In genomic region chr17:81553018-81553615, GRCh38 we compare ENCODE assay signal across 8 cellular contexts. TPM values are rescaled to one million over a fixed set of nuclear protein-coding genes. Genes with fewer than 3 reads are reported as not detected.
DNase-seq lines count a peak whose midpoint lies in the region; ATAC-seq, FAIRE-seq and TF ChIP-seq lines count a peak whose summit lies in the region.

No MANE protein-coding gene starts in this region.

- H2AFZ ChIP-seq in keratinocyte (ENCODE audit: control insufficient read depth, low read length) = peak overlapping the region; percentile 58

- peak; percentile 55; the same call in 1 of the 2 replicates for TF ChIP-seq CTCF in WERI-Rb-1 (IDR thresholded peaks at IDR 0.05; ENCODE audit: low read depth, low read length)
- TF ChIP-seq CTCF in bronchial epithelial cell (IDR thresholded peaks at IDR 0.05; ENCODE audit: insufficient read depth, low read length, severe bottlenecking) = peak; percentile 35
- TF ChIP-seq CTCF in keratinocyte (optimal IDR thresholded peaks at IDR 0.05 in 1 of 3, IDR thresholded peaks at IDR 0.05 in 1 of 3, conservative IDR thresholded peaks at IDR 0.05 in 1 of 3; ENCODE audit: extremely low read depth in 1 of 3, insufficient read depth in 2 of 3, low read length in 3 of 3) = peak in 2 of 3 experiments; percentile 26 to 27

- no peaks in the 10 kb centered on the region for H3K27me3 ChIP-seq in WERI-Rb-1 (ENCODE audit: insufficient read depth, low read depth, severe bottlenecking)
- H3K27me3 ChIP-seq in bronchial epithelial cell (ENCODE audit: control insufficient read depth, insufficient read depth, low read length) = no peaks in the 10 kb centered on the region
- no peaks in the 10 kb centered on the region for H3K27me3 ChIP-seq in keratinocyte (ENCODE audit: control insufficient read depth, extremely low read depth, insufficient read depth, low read length)

- peak; percentile 69 for FAIRE-seq in GM12892 (lab: Jason Lieb, UNC)
- FAIRE-seq in bronchial epithelial cell (lab: Jason Lieb, UNC) = no peak
- FAIRE-seq in keratinocyte (lab: Jason Lieb, UNC) = no peak

- H3K4me1 ChIP-seq in keratinocyte (ENCODE audit: control insufficient read depth, extremely low read depth, insufficient read depth, low read length) = peaks cover 20% of the 10 kb centered on the region

- DNase-seq in GM12892 (ENCODE audit: insufficient read length) = peak; percentile 87
- DNase-seq in NCI-H2196 (lab: John Stamatoyannopoulos, UW; ENCODE audit: unreplicated experiment) = peak; percentile 97
- DNase-seq in WERI-Rb-1 = peak; percentile 85
- DNase-seq in bronchial epithelial cell (ENCODE audit: low read depth) = peak; percentile 67
- DNase-seq in keratinocyte (ENCODE audit: low read depth, low spot score) = peak; percentile 33
- peak; percentile 44 to 59 for DNase-seq in stimulated activated CD4-positive, alpha-beta T cell treated with anti-CD3 and anti-CD28 coated beads, Interleukin-1b, Interleukin-23, amount 100 ng/mL, for 1 hour (ENCODE audit: low read depth in 2 of 2)

- H3K9me1 ChIP-seq in keratinocyte (ENCODE audit: control insufficient read depth, extremely low read depth, insufficient read depth, low read length) = no peaks in the 10 kb centered on the region

- peak overlapping the region; percentile 92 for H3K4me2 ChIP-seq in keratinocyte (ENCODE audit: control insufficient read depth, extremely low read depth, insufficient read depth, low read depth, low read length)

- dilution Hi-C loops in keratinocyte (cut with MboI; ENCODE audit: extremely low pct_ligation_motif_present, low sequenced_read_pairs) = no loop called here

- H3K4me3 ChIP-seq in WERI-Rb-1 (ENCODE audit: low read depth, low read length) = peak overlapping the region; percentile 72
- peak overlapping the region; percentile 77 for H3K4me3 ChIP-seq in bronchial epithelial cell (ENCODE audit: low read depth, low read length)
- peak overlapping the region; percentile 79 to 92 (median 88) for H3K4me3 ChIP-seq in keratinocyte (ENCODE audit: control insufficient read depth in 2 of 3, extremely low read depth in 1 of 3, insufficient read depth in 2 of 3, low read depth in 1 of 3, low read length in 3 of 3)

- ATAC-seq in HG02981 (IDR thresholded peaks at IDR 0.05; ENCODE audit: unreplicated experiment) = peak; percentile 28
- ATAC-seq in HG03457 (IDR thresholded peaks at IDR 0.05; ENCODE audit: unreplicated experiment) = no peak

- H3K27ac ChIP-seq in WERI-Rb-1 = peak overlapping the region; percentile 90
- H3K27ac ChIP-seq in keratinocyte (ENCODE audit: control insufficient read depth, insufficient read depth, low read length) = peak overlapping the region; percentile 65

- no peaks in the 10 kb centered on the region for H3K9me3 ChIP-seq in WERI-Rb-1 (ENCODE audit: severe bottlenecking)
- no peaks in the 10 kb centered on the region for H3K9me3 ChIP-seq in keratinocyte (ENCODE audit: control insufficient read depth, low read depth, low read length)

- peak; percentile 75; the same call in 1 of the 2 replicates for TF ChIP-seq POLR2A in GM12892 (IDR thresholded peaks at IDR 0.05; ENCODE audit: low read depth, low read length)

- H3K79me2 ChIP-seq in keratinocyte (ENCODE audit: control insufficient read depth, insufficient read depth, low read length) = peaks cover 24% of the 10 kb centered on the region

- peaks cover 3% of the 10 kb centered on the region for H4K20me1 ChIP-seq in keratinocyte (ENCODE audit: control insufficient read depth, extremely low read depth, insufficient read depth, low read length)

- H3K9ac ChIP-seq in keratinocyte (ENCODE audit: control insufficient read depth, extremely low read depth, insufficient read depth, low read length) = peak overlapping the region; percentile 78

- H3K36me3 ChIP-seq in WERI-Rb-1 (peaks cover 51% of the 10 kb centered on the region), bronchial epithelial cell (ENCODE audit: control insufficient read depth, insufficient read depth, low read length) (peaks cover 22% of the 10 kb centered on the region), keratinocyte (ENCODE audit: control insufficient read depth in 2 of 2, extremely low read depth in 1 of 2, insufficient read depth in 2 of 2, low read length in 2 of 2) (peaks cover 19 to 27% of the 10 kb centered on the region in 2 experiments)

RNA-seq across cellular contexts. Expression of gene FAAP100, which starts 1.0 kb away (rescaled TPM):
- 7.8 TPM for polyA plus RNA-seq in GM12892 (2012; ENCODE audit: missing spikeins)
- total RNA-seq in bronchial epithelial cell = 10.5 and 12.8 TPM in 2 replicates
- polyA plus RNA-seq in keratinocyte = 3.8 to 7.4 TPM (median 6.9 TPM) in 3 replicates
- polyA plus RNA-seq in keratinocyte (2011; ENCODE audit: low read depth) = 2.7 TPM
- polyA plus RNA-seq in keratinocyte (2011; cell fraction: cytosol; rRNA removed) = 3.7 and 9.0 TPM in 2 replicates
- polyA plus RNA-seq in keratinocyte (2011; cell fraction: nucleus; rRNA removed) = 13.2 and 18.1 TPM in 2 replicates
- 8.1 and 11.7 TPM in 2 replicates for polyA plus RNA-seq in keratinocyte (2012; ENCODE audit: low replicate concordance)
- polyA minus RNA-seq in keratinocyte = 6.2 to 11.1 TPM (median 10.2 TPM) in 3 replicates
- polyA minus RNA-seq in keratinocyte (2011; cell fraction: cytosol; rRNA and poly(A)+ RNA removed) = 16.1 TPM
- 14.0 and 14.1 TPM in 2 replicates for polyA minus RNA-seq in keratinocyte (2011; cell fraction: nucleus; rRNA and poly(A)+ RNA removed)

RNA-seq across cellular contexts. Expression of gene FSCN2, which starts 24.9 kb away (rescaled TPM):
- polyA plus RNA-seq in GM12892 (2012; ENCODE audit: missing spikeins) = 0.87 TPM
- total RNA-seq in bronchial epithelial cell = 1.2 and 1.3 TPM in 2 replicates
- not detected in 3 replicates for polyA plus RNA-seq in keratinocyte
- not detected for polyA plus RNA-seq in keratinocyte (2011; ENCODE audit: low read depth)
- not detected in 2 replicates for polyA plus RNA-seq in keratinocyte (2011; cell fraction: cytosol; rRNA removed)
- polyA plus RNA-seq in keratinocyte (2011; cell fraction: nucleus; rRNA removed) = 0.09 and 0.19 TPM in 2 replicates
- not detected in 2 replicates for polyA plus RNA-seq in keratinocyte (2012; ENCODE audit: low replicate concordance)
- polyA minus RNA-seq in keratinocyte = not detected in 3 replicates
- polyA minus RNA-seq in keratinocyte (2011; cell fraction: cytosol; rRNA and poly(A)+ RNA removed) = not detected
- 0.32 TPM in 1 of 2 replicates, not detected in the other for polyA minus RNA-seq in keratinocyte (2011; cell fraction: nucleus; rRNA and poly(A)+ RNA removed)

RNA-seq across cellular contexts. Expression of gene ACTG1, which starts 40.5 kb away (rescaled TPM):
- 2,092 TPM for polyA plus RNA-seq in GM12892 (2012; ENCODE audit: missing spikeins)
- total RNA-seq in bronchial epithelial cell = 2,981 and 3,623 TPM in 2 replicates
- polyA plus RNA-seq in keratinocyte = 1,003 to 6,215 TPM (median 1,867 TPM) in 3 replicates
- polyA plus RNA-seq in keratinocyte (2011; ENCODE audit: low read depth) = 5,158 TPM
- polyA plus RNA-seq in keratinocyte (2011; cell fraction: cytosol; rRNA removed) = 3,252 and 7,102 TPM in 2 replicates
- polyA plus RNA-seq in keratinocyte (2011; cell fraction: nucleus; rRNA removed) = 2,825 and 3,350 TPM in 2 replicates
- polyA plus RNA-seq in keratinocyte (2012; ENCODE audit: low replicate concordance) = 3,253 and 4,565 TPM in 2 replicates
- polyA minus RNA-seq in keratinocyte = 1,155 to 10,422 TPM (median 1,781 TPM) in 3 replicates
- polyA minus RNA-seq in keratinocyte (2011; cell fraction: cytosol; rRNA and poly(A)+ RNA removed) = 2,831 TPM
- 951 and 1,249 TPM in 2 replicates for polyA minus RNA-seq in keratinocyte (2011; cell fraction: nucleus; rRNA and poly(A)+ RNA removed)

Comparison
In these comparisons a context has a peak if more than half of its experiments do, and no peak if none do; other contexts are left out.
1. DNase-seq: peak in every context shown above with its lines; median percentile 97 in NCI-H2196; 87 in GM12892; 85 in WERI-Rb-1; 67 in bronchial epithelial cell; 52 in stimulated activated CD4-positive, alpha-beta T cell treated with anti-CD3 and anti-CD28 coated beads, Interleukin-1b, Interleukin-23, amount 100 ng/mL, for 1 hour; 33 in keratinocyte.